ENCODE assay signal across 9 cellular contexts in genomic region chr11:63769719-63770443, GRCh38. TPM values are rescaled to one million over a fixed set of nuclear protein-coding genes. Genes with fewer than 3 reads are reported as not detected.
DNase-seq lines count a peak whose midpoint lies in the region; ATAC-seq, FAIRE-seq and TF ChIP-seq lines count a peak whose summit lies in the region.
"Had no signal": no experiment of that assay in that cellular context is flagged by ENCODE, and none has a peak within 500 bp of the region (broad histone marks: within the 10 kb centered on the region; RNA-seq: fewer than 3 reads in every experiment).

No MANE protein-coding gene starts in this region.

- WGBS in endodermal cell (ENCODE audit: insufficient coverage in 1 of 2, insufficient read length in 1 of 2), 2 experiments, result 14 to 19% methylated on average over 29 to 35 of the region's 35 CpGs

- H3K4me1 ChIP-seq in endodermal cell (ENCODE audit: control insufficient read depth, insufficient read depth, low read length), result peaks cover 2% of the 10 kb centered on the region
- peaks cover 29% of the 10 kb centered on the region for H3K4me1 ChIP-seq in neural progenitor cell

- H3K4me1 Mint-ChIP-seq in endodermal cell, result peaks cover 33% of the 10 kb centered on the region
- H3K4me1 Mint-ChIP-seq in neural progenitor cell, result peaks cover 41% of the 10 kb centered on the region

- peaks cover 2% of the 10 kb centered on the region for H3K36me3 Mint-ChIP-seq in endodermal cell (ENCODE audit: low read depth)
- peaks cover 9% of the 10 kb centered on the region for H3K36me3 Mint-ChIP-seq in neural progenitor cell

- peaks cover 30% of the 10 kb centered on the region for H4K20me1 ChIP-seq in neural progenitor cell (ENCODE audit: low read depth)

- H3K27me3 ChIP-seq in endodermal cell (ENCODE audit: control insufficient read depth, insufficient read depth, low read length, poor library complexity, severe bottlenecking), result peaks cover 14% of the 10 kb centered on the region
- H3K27me3 ChIP-seq in neural progenitor cell, result no peaks in the 10 kb centered on the region

- H3K36me3 ChIP-seq in endodermal cell (ENCODE audit: control insufficient read depth, insufficient read depth, low read length), result peaks cover 4% of the 10 kb centered on the region
- no peaks in the 10 kb centered on the region for H3K36me3 ChIP-seq in neural progenitor cell

- H3K4me3 Mint-ChIP-seq in endodermal cell (peak overlapping the region; percentile 91), neural progenitor cell (peak overlapping the region; percentile 90)

- H3K4me2 ChIP-seq in neural progenitor cell, result peak overlapping the region; percentile 85

- peaks cover 51% of the 10 kb centered on the region for H3K79me2 ChIP-seq in neural progenitor cell (ENCODE audit: low read depth)

- peak overlapping the region; percentile 34 for H3K9ac ChIP-seq in endodermal cell (ENCODE audit: extremely low read depth, low read length, poor library complexity, severe bottlenecking)
- H3K9ac ChIP-seq in neural progenitor cell, result peak overlapping the region; percentile 38

- FAIRE-seq in H54 (lab: Jason Lieb, UNC), result no peak
- FAIRE-seq: islet of Langerhans had no signal

- ATAC-seq in GM19463 (IDR thresholded peaks at IDR 0.05; ENCODE audit: unreplicated experiment), result no peak
- ATAC-seq in HG03139 (IDR thresholded peaks at IDR 0.05; ENCODE audit: unreplicated experiment), result no peak
- no peak for ATAC-seq in HG03280 (IDR thresholded peaks at IDR 0.05; ENCODE audit: unreplicated experiment)

- peaks cover 50% of the 10 kb centered on the region for H3F3A ChIP-seq in neural progenitor cell (ENCODE audit: low read depth)

- H2AFZ ChIP-seq in neural progenitor cell (replicated peaks), result peak overlapping the region; percentile 7

- no peaks in the 10 kb centered on the region for H3K9me3 ChIP-seq in endodermal cell (ENCODE audit: control insufficient read depth, low read length)
- no peaks in the 10 kb centered on the region for H3K9me3 ChIP-seq in neural progenitor cell (ENCODE audit: low read depth)

- H3K27ac Mint-ChIP-seq in endodermal cell, result peak overlapping the region; percentile 72
- peak overlapping the region; percentile 60 for H3K27ac Mint-ChIP-seq in neural progenitor cell

- H3K27me3 Mint-ChIP-seq in endodermal cell (ENCODE audit: insufficient read depth) (peaks cover 33% of the 10 kb centered on the region), neural progenitor cell (ENCODE audit: insufficient read depth, low read depth) (peaks cover 20% of the 10 kb centered on the region)

- no peak for TF ChIP-seq CTCF in endodermal cell (conservative IDR thresholded peaks at IDR 0.05)
- no peak for TF ChIP-seq CTCF in neural progenitor cell (IDR thresholded peaks at IDR 0.05)

- DNase-seq in DMS79 (lab: John Stamatoyannopoulos, UW) (peak; percentile 26), NCI-H345 (lab: John Stamatoyannopoulos, UW) (peak; percentile 52), endodermal cell (peak; percentile 76), neural progenitor cell (ENCODE audit: low spot score) (peak; percentile 64), H54 (ENCODE audit: insufficient read length, low spot score) (no peak)

- H3K9me3 Mint-ChIP-seq in endodermal cell (no peaks in the 10 kb centered on the region), neural progenitor cell (no peaks in the 10 kb centered on the region)

- H3K27ac ChIP-seq in endodermal cell (ENCODE audit: low read depth, low read length) (peak overlapping the region; percentile 70), neural progenitor cell (peak overlapping the region; percentile 67)

- TF ChIP-seq POLR2A in H54 (IDR thresholded peaks at IDR 0.05; ENCODE audit: low read depth, low read length), result no peak

- H3K4me3 ChIP-seq in endodermal cell (ENCODE audit: low read length) (peak overlapping the region; percentile 76), neural progenitor cell (peak overlapping the region; percentile 94)

RNA-seq across cellular contexts. Expression of gene ZFTA, which starts 1.3 kb away (rescaled TPM):
- total RNA-seq in endodermal cell (10 to 100 TPM; 31.9 to 38.0 TPM), neural progenitor cell (ENCODE audit: low replicate concordance) (22.5 and 42.6 TPM in 2 replicates)
- 40.9 TPM for polyA plus RNA-seq in endodermal cell (2013, experiment 1 of 2)
- polyA plus RNA-seq in endodermal cell (2013, experiment 2 of 2), result 38.5 TPM

RNA-seq across cellular contexts. Expression of gene SPINDOC, which starts 43.4 kb away (rescaled TPM):
- total RNA-seq in endodermal cell (100 to 1,000 TPM in 1 of 2 donors, 10 to 100 TPM in 1; 96.1 to 103 TPM), neural progenitor cell (ENCODE audit: low replicate concordance) (27.2 and 80.0 TPM in 2 replicates)
- 59.8 TPM for polyA plus RNA-seq in endodermal cell (2013, experiment 1 of 2)
- 60.2 TPM for polyA plus RNA-seq in endodermal cell (2013, experiment 2 of 2)
